Comparison of ENCODE assay signal across 18 cellular contexts in the genomic region with DNA sequence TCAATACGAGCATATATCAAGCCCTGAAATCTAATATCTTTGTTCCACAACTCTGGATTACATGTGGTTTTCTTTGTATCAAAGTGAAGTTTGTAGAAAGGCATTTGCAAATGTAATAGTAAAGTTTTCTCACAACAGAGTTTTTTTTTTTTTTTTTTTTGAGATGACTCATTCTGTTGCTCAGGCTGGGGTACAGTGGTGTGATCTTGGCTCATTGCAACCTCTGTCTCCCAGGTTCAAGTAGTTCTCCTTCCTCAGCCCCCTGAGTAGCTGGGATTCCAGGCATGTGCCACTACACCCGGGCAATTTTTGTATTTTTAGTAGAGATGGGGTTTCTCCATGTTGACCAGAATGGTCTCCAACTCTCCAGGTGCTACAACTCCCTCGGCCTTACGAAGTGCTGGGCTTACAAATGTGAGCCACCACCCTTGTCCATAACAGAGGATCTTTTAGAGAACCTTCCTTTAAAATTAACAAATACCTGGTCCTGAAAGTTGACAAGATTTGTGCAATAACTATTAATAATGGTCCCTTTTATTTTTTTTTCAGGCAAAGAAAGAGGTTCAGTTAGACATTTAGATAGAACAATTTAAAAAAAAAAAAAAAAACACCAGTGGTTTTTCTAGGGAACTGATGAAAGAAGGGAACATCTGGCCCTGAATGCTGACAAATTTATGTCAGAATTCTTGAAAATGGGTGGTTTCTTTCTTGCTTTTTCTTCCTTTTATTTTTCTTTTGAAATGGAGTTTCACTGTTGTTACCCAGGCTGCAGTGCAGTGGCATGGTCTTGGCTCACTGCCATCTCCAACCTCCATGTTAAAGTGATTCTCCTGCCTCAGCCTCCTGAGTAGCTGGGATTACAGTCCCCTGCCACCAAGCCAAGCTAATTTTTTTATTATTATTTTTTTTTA.
DNase-seq lines count a peak whose midpoint lies in the region; ATAC-seq, FAIRE-seq and TF ChIP-seq lines count a peak whose summit lies in the region.
"Had no signal": no experiment of that assay in that cellular context is flagged by ENCODE, and none has a peak within 500 bp of the region (broad histone marks: within the 10 kb centered on the region; RNA-seq: fewer than 3 reads in every experiment).

No MANE protein-coding gene starts in this region.

- peak; percentile 58 for ATAC-seq in activated CD8-positive, alpha-beta memory T cell treated with anti-CD3 and anti-CD28 coated beads, Interleukin-2, amount 10 ng/mL, durations not matched to agents 7 days and 5 days
- ATAC-seq in GM18867 (IDR thresholded peaks at IDR 0.05; ENCODE audit: unreplicated experiment) (no peak), GM18520 (IDR thresholded peaks at IDR 0.05; ENCODE audit: unreplicated experiment) (no peak)
- ATAC-seq: A549, psoas muscle had no signal

- no peaks in the 10 kb centered on the region for H3K9me3 Mint-ChIP-seq in activated CD8-positive, alpha-beta memory T cell treated with anti-CD3 and anti-CD28 coated beads, Interleukin-2, amount 10 ng/mL, durations not matched to agents 7 days and 5 days (ENCODE audit: low read depth)
- peaks cover 11% of the 10 kb centered on the region for H3K9me3 Mint-ChIP-seq in activated CD4-positive, alpha-beta memory T cell treated with anti-CD3 and anti-CD28 coated beads, Interleukin-2, amount 10 ng/mL, durations not matched to agents 7 days and 5 days
- peaks cover 28% of the 10 kb centered on the region for H3K9me3 Mint-ChIP-seq in dendritic cell treated with granulocyte-macrophage colony-stimulating factor and Interleukin-4, amounts not matched to agents 40 ng/mL and 50 ng/mL, for 4 days

- no peak for TF ChIP-seq POLR2A in GM12891 (IDR thresholded peaks at IDR 0.05; ENCODE audit: low read depth, low read length)

- H3K4me1 Mint-ChIP-seq in activated CD8-positive, alpha-beta memory T cell treated with anti-CD3 and anti-CD28 coated beads, Interleukin-2, amount 10 ng/mL, durations not matched to agents 7 days and 5 days: peaks cover 34% of the 10 kb centered on the region
- H3K4me1 Mint-ChIP-seq in activated CD4-positive, alpha-beta memory T cell treated with anti-CD3 and anti-CD28 coated beads, Interleukin-2, amount 10 ng/mL, durations not matched to agents 7 days and 5 days: peaks cover 52% of the 10 kb centered on the region
- peaks cover 37% of the 10 kb centered on the region for H3K4me1 Mint-ChIP-seq in dendritic cell treated with granulocyte-macrophage colony-stimulating factor and Interleukin-4, amounts not matched to agents 40 ng/mL and 50 ng/mL, for 4 days (ENCODE audit: low read depth)

- peak overlapping the region; percentile 86 for H3K27ac Mint-ChIP-seq in activated CD8-positive, alpha-beta memory T cell treated with anti-CD3 and anti-CD28 coated beads, Interleukin-2, amount 10 ng/mL, durations not matched to agents 7 days and 5 days
- peak overlapping the region; percentile 94 for H3K27ac Mint-ChIP-seq in activated CD4-positive, alpha-beta memory T cell treated with anti-CD3 and anti-CD28 coated beads, Interleukin-2, amount 10 ng/mL, durations not matched to agents 7 days and 5 days
- H3K27ac Mint-ChIP-seq in dendritic cell treated with granulocyte-macrophage colony-stimulating factor and Interleukin-4, amounts not matched to agents 40 ng/mL and 50 ng/mL, for 4 days: peak overlapping the region; percentile 86

- no peaks in the 10 kb centered on the region for H3K27me3 Mint-ChIP-seq in activated CD8-positive, alpha-beta memory T cell treated with anti-CD3 and anti-CD28 coated beads, Interleukin-2, amount 10 ng/mL, durations not matched to agents 7 days and 5 days
- H3K27me3 Mint-ChIP-seq in activated CD4-positive, alpha-beta memory T cell treated with anti-CD3 and anti-CD28 coated beads, Interleukin-2, amount 10 ng/mL, durations not matched to agents 7 days and 5 days: no peaks in the 10 kb centered on the region
- no peaks in the 10 kb centered on the region for H3K27me3 Mint-ChIP-seq in dendritic cell treated with granulocyte-macrophage colony-stimulating factor and Interleukin-4, amounts not matched to agents 40 ng/mL and 50 ng/mL, for 4 days

- POLR2A ChIA-PET in activated CD4-positive, alpha-beta memory T cell treated with anti-CD3 and anti-CD28 coated beads, Interleukin-2, amount 10 ng/mL, durations not matched to agents 7 days and 5 days (lab: Charles Lee): interaction anchor here (0.7 to 1.8 kb wide), 4 partner anchors 12 to 459 kb away, joined by 3 to 8 read pairs (median 3); partner anchors contain the start of gene EIF1AY

- H3K4me3 Mint-ChIP-seq in activated CD8-positive, alpha-beta memory T cell treated with anti-CD3 and anti-CD28 coated beads, Interleukin-2, amount 10 ng/mL, durations not matched to agents 7 days and 5 days: no peak overlapping the region
- H3K4me3 Mint-ChIP-seq in activated CD4-positive, alpha-beta memory T cell treated with anti-CD3 and anti-CD28 coated beads, Interleukin-2, amount 10 ng/mL, durations not matched to agents 7 days and 5 days: peak overlapping the region; percentile 38
- H3K4me3 Mint-ChIP-seq in dendritic cell treated with granulocyte-macrophage colony-stimulating factor and Interleukin-4, amounts not matched to agents 40 ng/mL and 50 ng/mL, for 4 days: no peak overlapping the region

- no peak for DNase-seq in activated CD8-positive, alpha-beta memory T cell treated with anti-CD3 and anti-CD28 coated beads, Interleukin-2, amount 10 ng/mL, durations not matched to agents 7 days and 5 days
- no peak for DNase-seq in activated CD8-positive, alpha-beta memory T cell treated with anti-CD3 and anti-CD28 coated beads, Interleukin-2, amount 50 U/mL, for 4 hours
- DNase-seq in GM12891 (ENCODE audit: insufficient read length, low spot score) (no peak), SK-N-DZ (ENCODE audit: low spot score) (no peak)
- DNase-seq in activated CD4-positive, alpha-beta memory T cell treated with anti-CD3 and anti-CD28 coated beads, Interleukin-2, amount 10 ng/mL, durations not matched to agents 7 days and 5 days: peak; percentile 32
- DNase-seq: dermis blood vessel endothelial cell, GOT3, Kasumi-1, kidney glomerular epithelial cell, mammary epithelial cell, NCI-H187, NCI-H774, psoas muscle, transverse colon had no signal

- CTCF ChIA-PET in activated CD8-positive, alpha-beta memory T cell treated with anti-CD3 and anti-CD28 coated beads, Interleukin-2, amount 10 ng/mL, durations not matched to agents 7 days and 5 days (lab: Charles Lee): interaction anchor here (0.7 kb wide), 2 partner anchors 289 to 297 kb away, joined by 3 to 4 read pairs; no protein-coding TSS in a partner anchor
- CTCF ChIA-PET in activated CD4-positive, alpha-beta memory T cell treated with anti-CD3 and anti-CD28 coated beads, Interleukin-2, amount 10 ng/mL, durations not matched to agents 7 days and 5 days (lab: Charles Lee): interaction anchor here (0.7 kb wide), 2 partner anchors 254 to 1545 kb away, joined by 3 to 4 read pairs; no protein-coding TSS in a partner anchor

- H3K36me3 Mint-ChIP-seq in activated CD8-positive, alpha-beta memory T cell treated with anti-CD3 and anti-CD28 coated beads, Interleukin-2, amount 10 ng/mL, durations not matched to agents 7 days and 5 days: peaks cover 5% of the 10 kb centered on the region
- peaks cover 30% of the 10 kb centered on the region for H3K36me3 Mint-ChIP-seq in activated CD4-positive, alpha-beta memory T cell treated with anti-CD3 and anti-CD28 coated beads, Interleukin-2, amount 10 ng/mL, durations not matched to agents 7 days and 5 days (ENCODE audit: low read depth)
- H3K36me3 Mint-ChIP-seq in dendritic cell treated with granulocyte-macrophage colony-stimulating factor and Interleukin-4, amounts not matched to agents 40 ng/mL and 50 ng/mL, for 4 days (ENCODE audit: low read depth): peaks cover 35% of the 10 kb centered on the region

- FAIRE-seq in GM12891 (lab: Jason Lieb, UNC): peak; percentile 26
- FAIRE-seq: A549 had no signal

- intact Hi-C loops in dendritic cell treated with granulocyte-macrophage colony-stimulating factor and Interleukin-4, amounts not matched to agents 40 ng/mL and 50 ng/mL, for 4 days (cut with micrococcal nuclease): loop anchor here (10.0 kb wide), 2 partner anchors 140 to 210 kb away; no protein-coding TSS in a partner anchor

TF ChIP-seq in GM12891, 5 proteins besides CTCF, POLR2A, EP300 and RAD21:
- TF ChIP-seq POLR2AphosphoS5 (IDR thresholded peaks at IDR 0.05; ENCODE audit: low read depth, low read length) (no peak), POU2F2 (IDR thresholded peaks at IDR 0.05; ENCODE audit: low read depth, low read length) (no peak), TAF1 (IDR thresholded peaks at IDR 0.05; ENCODE audit: low read depth, low read length) (no peak), PAX5 (IDR thresholded peaks at IDR 0.05; ENCODE audit: insufficient read depth, low read length, severe bottlenecking) (no peak), SPI1 (IDR thresholded peaks at IDR 0.05; ENCODE audit: low read depth, low read length) (no peak)
